In the genomic region with DNA sequence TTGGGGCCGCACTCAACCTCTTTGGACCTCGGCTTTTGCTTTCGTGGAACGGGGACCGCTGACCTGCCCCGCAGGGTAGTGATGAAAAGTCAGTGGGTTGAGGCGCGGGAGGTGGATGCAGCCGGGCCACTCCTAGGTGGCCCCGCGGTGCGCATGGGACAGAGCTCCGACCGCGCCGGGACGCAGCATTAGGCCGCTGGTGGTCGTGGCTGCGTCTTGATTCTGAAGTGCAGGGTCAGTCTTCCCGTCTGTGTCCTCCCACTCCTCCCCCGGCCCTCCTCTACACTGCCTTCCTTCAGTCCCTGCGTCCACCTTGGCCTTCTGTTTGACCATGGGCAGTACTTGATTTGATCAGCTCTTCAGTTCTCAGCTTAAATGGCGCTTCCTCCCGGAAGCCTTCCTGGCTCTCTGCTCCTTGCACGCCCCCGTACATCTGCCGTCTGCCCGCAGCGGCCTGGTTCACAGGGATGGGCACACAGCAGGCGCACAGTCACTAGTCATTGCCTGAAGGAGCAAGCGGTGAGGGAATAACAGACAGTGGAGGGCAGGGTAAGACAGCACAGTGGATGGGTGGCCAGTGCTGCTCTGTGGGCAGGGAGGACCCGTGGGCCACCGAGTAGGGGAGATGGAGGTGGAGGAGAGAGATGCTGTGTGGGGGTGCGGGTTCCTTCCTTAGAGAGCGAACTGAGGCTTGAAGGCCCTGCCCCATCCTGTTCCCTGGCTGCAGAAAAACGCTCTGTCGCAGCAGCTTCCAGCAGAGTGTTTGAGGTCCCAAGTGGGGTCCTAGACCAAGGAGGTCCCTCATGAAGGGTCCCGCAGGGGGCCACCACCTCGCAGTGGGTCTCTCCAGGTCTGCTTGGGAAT, we compare ENCODE assay signal across 8 cellular contexts. TPM values are rescaled to one million over a fixed set of nuclear protein-coding genes. Genes with fewer than 3 reads are reported as not detected.
DNase-seq lines count a peak whose midpoint lies in the region; ATAC-seq, FAIRE-seq and TF ChIP-seq lines count a peak whose summit lies in the region.

No MANE protein-coding gene starts in this region.

- peak overlapping the region; percentile 89 for H3K4me2 ChIP-seq in keratinocyte (ENCODE audit: control insufficient read depth, extremely low read depth, insufficient read depth, low read depth, low read length)

- FAIRE-seq in keratinocyte (lab: Jason Lieb, UNC): no peak

- H4K20me1 ChIP-seq in keratinocyte (ENCODE audit: control insufficient read depth, extremely low read depth, insufficient read depth, low read length): no peaks in the 10 kb centered on the region

- H3K4me3 ChIP-seq in astrocyte of the spinal cord (ENCODE audit: low read depth, low read length): peak overlapping the region; percentile 65
- peak overlapping the region; percentile 46 to 70 (median 65) for H3K4me3 ChIP-seq in keratinocyte (ENCODE audit: control insufficient read depth in 2 of 3, extremely low read depth in 1 of 3, insufficient read depth in 2 of 3, low read depth in 1 of 3, low read length in 3 of 3)

- TF ChIP-seq CTCF in astrocyte of the spinal cord (IDR thresholded peaks at IDR 0.05; ENCODE audit: low read depth, low read length) (no peak), keratinocyte (optimal IDR thresholded peaks at IDR 0.05 in 1 of 3, IDR thresholded peaks at IDR 0.05 in 1 of 3, conservative IDR thresholded peaks at IDR 0.05 in 1 of 3; ENCODE audit: extremely low read depth in 1 of 3, insufficient read depth in 2 of 3, low read length in 3 of 3) (no peak)

- H2AFZ ChIP-seq in keratinocyte (ENCODE audit: control insufficient read depth, low read length): peak overlapping the region; percentile 80

- peaks cover 12% of the 10 kb centered on the region for H3K27me3 ChIP-seq in keratinocyte (ENCODE audit: control insufficient read depth, extremely low read depth, insufficient read depth, low read length)

- H3K9ac ChIP-seq in keratinocyte (ENCODE audit: control insufficient read depth, extremely low read depth, insufficient read depth, low read length): peak overlapping the region; percentile 52

- H3K4me1 ChIP-seq in keratinocyte (ENCODE audit: control insufficient read depth, extremely low read depth, insufficient read depth, low read length): peaks cover 16% of the 10 kb centered on the region

- H3K9me3 ChIP-seq in keratinocyte (ENCODE audit: control insufficient read depth, low read depth, low read length): no peaks in the 10 kb centered on the region

- in situ Hi-C loops in astrocyte of the spinal cord (cut with HindIII; ENCODE audit: low sequenced_read_pairs): no loop called here

- no peak overlapping the region for H3K27ac ChIP-seq in keratinocyte (ENCODE audit: control insufficient read depth, insufficient read depth, low read length)

- peak; percentile 54 for DNase-seq in OCI-M1 (lab: John Stamatoyannopoulos, UW)
- no peak for DNase-seq in astrocyte of the spinal cord (ENCODE audit: low read depth, low spot score)
- no peak for DNase-seq in keratinocyte (ENCODE audit: low read depth, low spot score)
- DNase-seq in stimulated activated CD4-positive, alpha-beta T cell treated with anti-CD3 and anti-CD28 coated beads, Interleukin-4, amount 100 ng/mL, for 24 hours: peak; percentile 45

- dilution Hi-C loops in keratinocyte (cut with MboI; ENCODE audit: extremely low pct_ligation_motif_present, low sequenced_read_pairs): no loop called here

- ATAC-seq in GM18519 (IDR thresholded peaks at IDR 0.05; ENCODE audit: low FRiP score, unreplicated experiment) (no peak), GM21786 (IDR thresholded peaks at IDR 0.05; ENCODE audit: unreplicated experiment) (no peak), HG02610 (IDR thresholded peaks at IDR 0.05; ENCODE audit: unreplicated experiment) (no peak)

- H3K79me2 ChIP-seq in keratinocyte (ENCODE audit: control insufficient read depth, insufficient read depth, low read length): no peaks in the 10 kb centered on the region

- no peaks in the 10 kb centered on the region for H3K9me1 ChIP-seq in keratinocyte (ENCODE audit: control insufficient read depth, extremely low read depth, insufficient read depth, low read length)

- TF ChIP-seq POLR2A in GM18526 (IDR thresholded peaks at IDR 0.05; ENCODE audit: extremely low read depth, insufficient read length): peak; percentile 12

- H3K36me3 ChIP-seq in keratinocyte (ENCODE audit: control insufficient read depth in 2 of 2, extremely low read depth in 1 of 2, insufficient read depth in 2 of 2, low read length in 2 of 2): no peaks in the 10 kb centered on the region

RNA-seq across cellular contexts. Expression of a gene that starts 0.7 kb away (rescaled TPM):
- polyA plus RNA-seq in keratinocyte: 1.3 to 3.5 TPM (median 1.6 TPM) in 3 replicates
- 0.64 TPM for polyA plus RNA-seq in keratinocyte (2011; ENCODE audit: low read depth)
- polyA plus RNA-seq in keratinocyte (2011; cell fraction: cytosol; rRNA removed): 2.0 TPM in 2 replicates
- polyA plus RNA-seq in keratinocyte (2011; cell fraction: nucleus; rRNA removed): 2.1 and 2.3 TPM in 2 replicates
- 1.6 and 2.2 TPM in 2 replicates for polyA plus RNA-seq in keratinocyte (2012; ENCODE audit: low replicate concordance)
- 0.83 to 10.4 TPM (median 4.0 TPM) in 3 replicates for polyA minus RNA-seq in keratinocyte
- polyA minus RNA-seq in keratinocyte (2011; cell fraction: cytosol; rRNA and poly(A)+ RNA removed): 3.1 TPM
- polyA minus RNA-seq in keratinocyte (2011; cell fraction: nucleus; rRNA and poly(A)+ RNA removed): 1.5 and 2.2 TPM in 2 replicates

RNA-seq across cellular contexts. Expression of a gene that starts 41.3 kb away (rescaled TPM):
- 24.5 to 35.4 TPM (median 30.1 TPM) in 3 replicates for polyA plus RNA-seq in keratinocyte
- polyA plus RNA-seq in keratinocyte (2011; ENCODE audit: low read depth): 14.7 TPM
- polyA plus RNA-seq in keratinocyte (2011; cell fraction: cytosol; rRNA removed): 18.3 and 28.2 TPM in 2 replicates
- polyA plus RNA-seq in keratinocyte (2011; cell fraction: nucleus; rRNA removed): 15.9 and 19.4 TPM in 2 replicates
- polyA plus RNA-seq in keratinocyte (2012; ENCODE audit: low replicate concordance): 19.9 and 22.1 TPM in 2 replicates
- polyA minus RNA-seq in keratinocyte: 9.4 to 11.7 TPM (median 10.8 TPM) in 3 replicates
- 13.2 TPM for polyA minus RNA-seq in keratinocyte (2011; cell fraction: cytosol; rRNA and poly(A)+ RNA removed)
- 5.4 and 10.9 TPM in 2 replicates for polyA minus RNA-seq in keratinocyte (2011; cell fraction: nucleus; rRNA and poly(A)+ RNA removed)

RNA-seq across cellular contexts. Expression of a gene that starts 42.5 kb away (rescaled TPM):
- 47.3 to 56.2 TPM (median 48.2 TPM) in 3 replicates for polyA plus RNA-seq in keratinocyte
- 72.7 TPM for polyA plus RNA-seq in keratinocyte (2011; ENCODE audit: low read depth)
- 38.5 and 46.3 TPM in 2 replicates for polyA plus RNA-seq in keratinocyte (2011; cell fraction: cytosol; rRNA removed)
- 36.4 and 38.9 TPM in 2 replicates for polyA plus RNA-seq in keratinocyte (2011; cell fraction: nucleus; rRNA removed)
- 24.1 and 35.5 TPM in 2 replicates for polyA plus RNA-seq in keratinocyte (2012; ENCODE audit: low replicate concordance)
- 51.5 to 80.9 TPM (median 56.9 TPM) in 3 replicates for polyA minus RNA-seq in keratinocyte
- 32.8 TPM for polyA minus RNA-seq in keratinocyte (2011; cell fraction: cytosol; rRNA and poly(A)+ RNA removed)
- polyA minus RNA-seq in keratinocyte (2011; cell fraction: nucleus; rRNA and poly(A)+ RNA removed): 13.1 and 34.5 TPM in 2 replicates

Comparison
In these comparisons a context has a peak if more than half of its experiments do, and no peak if none do; other contexts are left out.
1. DNase-seq: peak in OCI-M1 (single experiment) and stimulated activated CD4-positive, alpha-beta T cell treated with anti-CD3 and anti-CD28 coated beads, Interleukin-4, amount 100 ng/mL, for 24 hours (single experiment); none in astrocyte of the spinal cord (single experiment) and keratinocyte (single experiment).